27 cellular contexts compared by ENCODE assay signal in the genomic region with DNA sequence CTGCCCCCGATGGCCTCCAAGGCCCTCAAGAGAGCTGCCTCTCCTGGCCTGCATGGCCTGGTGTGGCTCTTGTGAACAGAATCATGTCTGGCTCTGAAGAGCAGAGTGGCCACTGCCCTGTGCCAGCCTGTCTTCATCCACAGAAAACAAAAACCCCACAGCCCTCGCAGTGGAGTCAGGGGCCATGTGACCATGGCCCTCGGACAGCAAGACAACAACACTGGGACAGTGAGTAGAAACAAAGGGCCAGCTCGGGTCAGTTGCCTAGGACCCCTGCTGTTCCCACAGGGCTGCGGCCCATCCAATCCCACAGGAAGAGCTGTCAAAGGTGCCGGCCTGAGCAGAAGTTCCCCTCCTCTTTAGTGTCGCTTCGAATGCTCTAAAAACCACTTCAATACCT.
DNase-seq lines count a peak whose midpoint lies in the region; ATAC-seq and TF ChIP-seq lines count a peak whose summit lies in the region.
"Had no signal": no experiment of that assay in that cellular context is flagged by ENCODE, and none has a peak within 500 bp of the region (broad histone marks: within the 10 kb centered on the region; RNA-seq: fewer than 3 reads in every experiment).

No MANE protein-coding gene starts in this region.

- CTCF ChIA-PET in WTC11 (lab: Charles Lee) = no interaction called here
- CTCF ChIA-PET in activated naive CD4-positive, alpha-beta T cell treated with anti-CD3 and anti-CD28 coated beads for 36 hours (lab: Charles Lee) = no interaction called here

- H3K9me3 Mint-ChIP-seq in WTC11 (no peaks in the 10 kb centered on the region), nephron (no peaks in the 10 kb centered on the region), type B pancreatic cell (no peaks in the 10 kb centered on the region)
- H3K9me3 Mint-ChIP-seq in activated naive CD4-positive, alpha-beta T cell treated with anti-CD3 and anti-CD28 coated beads for 36 hours = no peaks in the 10 kb centered on the region
- H3K9me3 Mint-ChIP-seq: activated T-helper 2 cell treated with anti-CD3 and anti-CD28 coated beads, Interferon-gamma antibody, Interleukin-2, Interleukin-4, amounts not matched to agents 10 μg/mL and 5 μg/mL and 100 μg/mL, durations not matched to agents 14 hours and 24 hours and 36 hours had no signal

- DNase-seq in WTC11 (ENCODE audit: low spot score) (no peak), superior temporal gyrus (ENCODE audit: extremely low spot score) (peak; percentile 66), type B pancreatic cell (ENCODE audit: extremely low spot score, unreplicated experiment) (no peak), NCI-H2029 treated with DMSO at 0.1 percent for 48 hours (lab: John Stamatoyannopoulos, UW) (no peak)
- no peak for DNase-seq in activated naive CD4-positive, alpha-beta T cell treated with anti-CD3 and anti-CD28 coated beads for 36 hours
- DNase-seq: activated CD4-positive, alpha-beta T cell treated with anti-CD3 and anti-CD28 coated beads for 48 hours; activated T-cell treated with anti-CD3 and anti-CD28 coated beads for 4 hours; central memory CD4-positive, alpha-beta T cell; dermis blood vessel endothelial cell; DMS153; esophagus squamous epithelium; foreskin keratinocyte; H7; NCI-H146; NCI-H82; SJCRH30; T1000; uterus had no signal

- H3K27ac ChIP-seq in cingulate gyrus (ENCODE audit: low read depth, low read length) = peak overlapping the region; percentile 80
- H3K27ac ChIP-seq: foreskin keratinocyte, hepatocyte, SJCRH30, VCaP had no signal

- H3K4me1 Mint-ChIP-seq in WTC11 (peaks cover 26% of the 10 kb centered on the region), nephron (peaks cover 69% of the 10 kb centered on the region), type B pancreatic cell (ENCODE audit: unreplicated experiment) (peaks cover 19% of the 10 kb centered on the region)
- H3K4me1 Mint-ChIP-seq in activated naive CD4-positive, alpha-beta T cell treated with anti-CD3 and anti-CD28 coated beads for 36 hours (ENCODE audit: low read depth) = no peaks in the 10 kb centered on the region

- POLR2A ChIA-PET in WTC11 (lab: Charles Lee) = no interaction called here

- H3K27ac Mint-ChIP-seq in WTC11 (peak overlapping the region; percentile 71), nephron (peak overlapping the region; percentile 30 to 95 (median 82)), type B pancreatic cell (no peak overlapping the region)
- no peak overlapping the region for H3K27ac Mint-ChIP-seq in activated naive CD4-positive, alpha-beta T cell treated with anti-CD3 and anti-CD28 coated beads for 36 hours
- H3K27ac Mint-ChIP-seq: activated naive CD8-positive, alpha-beta T cell; activated T-helper 2 cell treated with anti-CD3 and anti-CD28 coated beads, Interferon-gamma antibody, Interleukin-2, Interleukin-4, amounts not matched to agents 10 μg/mL and 5 μg/mL and 100 μg/mL, durations not matched to agents 14 hours and 24 hours and 36 hours; stimulated activated memory B cell treated with anti-CD40 and anti-IgM and Interleukin-4, amounts not matched to agents 10 μg/mL and 1 μg/mL and 100 μg/mL, for 72 hours had no signal

- TF ChIP-seq CTCF in WTC11 (IDR thresholded peaks at IDR 0.05) (no peak), nephron (IDR thresholded peaks at IDR 0.05; ENCODE audit: unreplicated experiment in 3 of 3) (no peak), type B pancreatic cell (conservative IDR thresholded peaks at IDR 0.05) (no peak)

- H3K36me3 Mint-ChIP-seq in WTC11 (peaks cover 34% of the 10 kb centered on the region), nephron (ENCODE audit: low read depth) (peaks cover 4% of the 10 kb centered on the region), type B pancreatic cell (peaks cover 3% of the 10 kb centered on the region)
- H3K36me3 Mint-ChIP-seq in activated naive CD4-positive, alpha-beta T cell treated with anti-CD3 and anti-CD28 coated beads for 36 hours (ENCODE audit: low read depth) = no peaks in the 10 kb centered on the region
- H3K36me3 Mint-ChIP-seq: activated naive CD8-positive, alpha-beta T cell; stimulated activated memory B cell treated with anti-CD40 and anti-IgM and Interleukin-4, amounts not matched to agents 10 μg/mL and 1 μg/mL and 100 μg/mL, for 72 hours had no signal

- H3K27me3 Mint-ChIP-seq in WTC11 (ENCODE audit: low read depth) (no peaks in the 10 kb centered on the region), nephron (ENCODE audit: low read depth) (peaks cover 4% of the 10 kb centered on the region), type B pancreatic cell (no peaks in the 10 kb centered on the region)
- no peaks in the 10 kb centered on the region for H3K27me3 Mint-ChIP-seq in activated naive CD4-positive, alpha-beta T cell treated with anti-CD3 and anti-CD28 coated beads for 36 hours (ENCODE audit: low read depth)
- H3K27me3 Mint-ChIP-seq: activated naive CD8-positive, alpha-beta T cell had no signal

- H3K4me3 Mint-ChIP-seq in WTC11 = no peak overlapping the region
- peak overlapping the region in 1 of 3 experiments; percentile 7 for H3K4me3 Mint-ChIP-seq in nephron
- H3K4me3 Mint-ChIP-seq in type B pancreatic cell = no peak overlapping the region
- no peak overlapping the region for H3K4me3 Mint-ChIP-seq in activated naive CD4-positive, alpha-beta T cell treated with anti-CD3 and anti-CD28 coated beads for 36 hours
- H3K4me3 Mint-ChIP-seq: activated naive CD8-positive, alpha-beta T cell; stimulated activated memory B cell treated with anti-CD40 and anti-IgM and Interleukin-4, amounts not matched to agents 10 μg/mL and 1 μg/mL and 100 μg/mL, for 72 hours had no signal

- no peak for ATAC-seq in WTC11
- ATAC-seq: foreskin keratinocyte; GM12878; left lobe of liver; stimulated activated memory B cell treated with anti-CD40 and anti-IgM and Interleukin-4, amounts not matched to agents 10 μg/mL and 1 μg/mL and 100 μg/mL, for 72 hours had no signal

- intact Hi-C loops in activated naive CD4-positive, alpha-beta T cell treated with anti-CD3 and anti-CD28 coated beads for 36 hours (cut with micrococcal nuclease) = no loop called here

TF ChIP-seq in WTC11, 78 proteins besides CTCF, POLR2A, EP300 and RAD21:
- no peak for TF ChIP-seq EMX1 (CRISPR knock-in tag; IDR thresholded peaks at IDR 0.05)
- TF ChIP-seq, protein P1, sequence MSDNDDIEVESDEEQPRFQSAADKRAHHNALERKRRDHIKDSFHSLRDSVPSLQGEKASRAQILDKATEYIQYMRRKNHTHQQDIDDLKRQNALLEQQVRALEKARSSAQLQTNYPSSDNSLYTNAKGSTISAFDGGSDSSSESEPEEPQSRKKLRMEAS (CRISPR knock-in tag; IDR thresholded peaks at IDR 0.05) = no peak
- TF ChIP-seq TCF7 (CRISPR knock-in tag; IDR thresholded peaks at IDR 0.05; ENCODE audit: low read depth) = no peak
- TF ChIP-seq GABPB1 (CRISPR knock-in tag; IDR thresholded peaks at IDR 0.05) = no peak
- no peak for TF ChIP-seq ZBTB21 (CRISPR knock-in tag; IDR thresholded peaks at IDR 0.05; ENCODE audit: borderline replicate concordance)
- TF ChIP-seq, protein P2, sequence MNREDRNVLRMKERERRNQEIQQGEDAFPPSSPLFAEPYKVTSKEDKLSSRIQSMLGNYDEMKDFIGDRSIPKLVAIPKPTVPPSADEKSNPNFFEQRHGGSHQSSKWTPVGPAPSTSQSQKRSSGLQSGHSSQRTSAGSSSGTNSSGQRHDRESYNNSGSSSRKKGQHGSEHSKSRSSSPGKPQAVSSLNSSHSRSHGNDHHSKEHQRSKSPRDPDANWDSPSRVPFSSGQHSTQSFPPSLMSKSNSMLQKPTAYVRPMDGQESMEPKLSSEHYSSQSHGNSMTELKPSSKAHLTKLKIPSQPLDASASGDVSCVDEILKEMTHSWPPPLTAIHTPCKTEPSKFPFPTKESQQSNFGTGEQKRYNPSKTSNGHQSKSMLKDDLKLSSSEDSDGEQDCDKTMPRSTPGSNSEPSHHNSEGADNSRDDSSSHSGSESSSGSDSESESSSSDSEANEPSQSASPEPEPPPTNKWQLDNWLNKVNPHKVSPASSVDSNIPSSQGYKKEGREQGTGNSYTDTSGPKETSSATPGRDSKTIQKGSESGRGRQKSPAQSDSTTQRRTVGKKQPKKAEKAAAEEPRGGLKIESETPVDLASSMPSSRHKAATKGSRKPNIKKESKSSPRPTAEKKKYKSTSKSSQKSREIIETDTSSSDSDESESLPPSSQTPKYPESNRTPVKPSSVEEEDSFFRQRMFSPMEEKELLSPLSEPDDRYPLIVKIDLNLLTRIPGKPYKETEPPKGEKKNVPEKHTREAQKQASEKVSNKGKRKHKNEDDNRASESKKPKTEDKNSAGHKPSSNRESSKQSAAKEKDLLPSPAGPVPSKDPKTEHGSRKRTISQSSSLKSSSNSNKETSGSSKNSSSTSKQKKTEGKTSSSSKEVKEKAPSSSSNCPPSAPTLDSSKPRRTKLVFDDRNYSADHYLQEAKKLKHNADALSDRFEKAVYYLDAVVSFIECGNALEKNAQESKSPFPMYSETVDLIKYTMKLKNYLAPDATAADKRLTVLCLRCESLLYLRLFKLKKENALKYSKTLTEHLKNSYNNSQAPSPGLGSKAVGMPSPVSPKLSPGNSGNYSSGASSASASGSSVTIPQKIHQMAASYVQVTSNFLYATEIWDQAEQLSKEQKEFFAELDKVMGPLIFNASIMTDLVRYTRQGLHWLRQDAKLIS (CRISPR knock-in tag; IDR thresholded peaks at IDR 0.05; ENCODE audit: borderline replicate concordance) = no peak
- no peak for TF ChIP-seq MYBL2 (CRISPR knock-in tag; IDR thresholded peaks at IDR 0.05)
- TF ChIP-seq TEAD4 (CRISPR knock-in tag; IDR thresholded peaks at IDR 0.05) = no peak
- no peak for TF ChIP-seq ZNF416 (CRISPR knock-in tag; IDR thresholded peaks at IDR 0.05)
- TF ChIP-seq, protein P3, sequence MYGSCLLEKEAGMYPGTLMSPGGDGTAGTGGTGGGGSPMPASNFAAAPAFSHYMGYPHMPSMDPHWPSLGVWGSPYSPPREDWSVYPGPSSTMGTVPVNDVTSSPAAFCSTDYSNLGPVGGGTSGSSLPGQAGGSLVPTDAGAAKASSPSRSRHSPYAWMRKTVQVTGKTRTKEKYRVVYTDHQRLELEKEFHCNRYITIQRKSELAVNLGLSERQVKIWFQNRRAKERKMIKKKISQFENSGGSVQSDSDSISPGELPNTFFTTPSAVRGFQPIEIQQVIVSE (CRISPR knock-in tag; IDR thresholded peaks at IDR 0.05; ENCODE audit: borderline replicate concordance) = no peak

Comparison
In these comparisons a context has a peak if more than half of its experiments do, and no peak if none do; other contexts are left out.
1. H3K27ac Mint-ChIP-seq: peak in WTC11 (single experiment) and nephron (3 of 3); none in type B pancreatic cell (single experiment) and activated naive CD4-positive, alpha-beta T cell treated with anti-CD3 and anti-CD28 coated beads for 36 hours (single experiment).